Comparison of ENCODE assay signal across 24 cellular contexts in genomic region chr12:102534899-102535298, GRCh38. TPM values are rescaled to one million over a fixed set of nuclear protein-coding genes. Genes with fewer than 3 reads are reported as not detected.
A peak's percentile ranks its signal among the peaks of the same experiment; 100 is the strongest.
DNase-seq lines count a peak whose midpoint lies in the region; ATAC-seq and TF ChIP-seq lines count a peak whose summit lies in the region.
"Had no signal": no experiment of that assay in that cellular context is flagged by ENCODE, and none has a peak within 500 bp of the region (broad histone marks: within the 10 kb centered on the region; RNA-seq: fewer than 3 reads in every experiment).

No MANE protein-coding gene starts in this region.

- no peaks in the 10 kb centered on the region for H3F3A ChIP-seq in GM23338 (replicated peaks; ENCODE audit: low read depth)

- H3K9me2 ChIP-seq in GM23338 (ENCODE audit: insufficient read depth) (no peaks in the 10 kb centered on the region), hepatocyte (replicated peaks; ENCODE audit: insufficient read depth) (no peaks in the 10 kb centered on the region)

- H3K4me3 Mint-ChIP-seq in GM23338, result no peak overlapping the region
- H3K4me3 Mint-ChIP-seq: activated CD4-positive, alpha-beta memory T cell treated with anti-CD3 and anti-CD28 coated beads, Interleukin-2, amount 10 ng/mL, durations not matched to agents 7 days and 5 days; activated naive CD8-positive, alpha-beta T cell treated with anti-CD3 and anti-CD28 coated beads for 36 hours; central memory CD8-positive, alpha-beta T cell; neural crest cell; stimulated activated naive CD8-positive, alpha-beta T cell treated with anti-CD3 and anti-CD28 coated beads, Interleukin-15, Interleukin-2, amounts not matched to agents 100 ng/mL and 50 ng/mL, for 24 hours had no signal

- H3K4me2 ChIP-seq in GM23338 (no peak overlapping the region), hepatocyte (peak overlapping the region; percentile 46)

- peaks cover 6% of the 10 kb centered on the region for H3K27me3 Mint-ChIP-seq in GM23338 (ENCODE audit: insufficient read depth, low read depth, poor library complexity)

- no peaks in the 10 kb centered on the region; the same call in 2 of the 3 replicates for H3K9me3 Mint-ChIP-seq in GM23338
- H3K9me3 Mint-ChIP-seq: activated CD4-positive, alpha-beta memory T cell treated with anti-CD3 and anti-CD28 coated beads, Interleukin-2, amount 10 ng/mL, durations not matched to agents 7 days and 5 days; activated naive CD8-positive, alpha-beta T cell treated with anti-CD3 and anti-CD28 coated beads for 36 hours; central memory CD8-positive, alpha-beta T cell; neural crest cell; stimulated activated naive CD8-positive, alpha-beta T cell treated with anti-CD3 and anti-CD28 coated beads, Interleukin-15, Interleukin-2, amounts not matched to agents 100 ng/mL and 50 ng/mL, for 24 hours had no signal

- H3K36me3 Mint-ChIP-seq in GM23338 (ENCODE audit: low read depth), result no peaks in the 10 kb centered on the region
- H3K36me3 Mint-ChIP-seq: activated naive CD8-positive, alpha-beta T cell treated with anti-CD3 and anti-CD28 coated beads for 36 hours had no signal

- no peak for TF ChIP-seq EP300 in gastroesophageal sphincter (IDR thresholded peaks at IDR 0.05)

- H3K27me3 ChIP-seq in GM23338 (ENCODE audit: insufficient read depth) (no peaks in the 10 kb centered on the region), hepatocyte (no peaks in the 10 kb centered on the region), upper lobe of right lung (no peaks in the 10 kb centered on the region), gastroesophageal sphincter (peaks cover 3% of the 10 kb centered on the region)
- H3K27me3 ChIP-seq: BE2C, foreskin keratinocyte, sigmoid colon, tibial artery had no signal

- TF ChIP-seq CTCF in GM23338 (conservative IDR thresholded peaks at IDR 0.05; ENCODE audit: low read depth in 2 of 2) (no peak), hepatocyte (IDR thresholded peaks at IDR 0.05; ENCODE audit: poor library complexity) (no peak), upper lobe of right lung (IDR thresholded peaks at IDR 0.05) (no peak), gastroesophageal sphincter (IDR thresholded peaks at IDR 0.05) (no peak)

- TF ChIP-seq POLR2A in gastroesophageal sphincter (IDR thresholded peaks at IDR 0.05), result no peak

- H3K4me1 Mint-ChIP-seq in GM23338, result peaks cover 10% of the 10 kb centered on the region
- H3K4me1 Mint-ChIP-seq: activated CD4-positive, alpha-beta memory T cell treated with anti-CD3 and anti-CD28 coated beads, Interleukin-2, amount 10 ng/mL, durations not matched to agents 7 days and 5 days; activated naive CD8-positive, alpha-beta T cell treated with anti-CD3 and anti-CD28 coated beads for 36 hours; central memory CD8-positive, alpha-beta T cell had no signal

- no peaks in the 10 kb centered on the region for H4K20me1 ChIP-seq in GM23338 (replicated peaks; ENCODE audit: insufficient read depth)
- H4K20me1 ChIP-seq in hepatocyte (ENCODE audit: insufficient read depth, poor library complexity, severe bottlenecking), result no peaks in the 10 kb centered on the region

- H2AFZ ChIP-seq in GM23338 (peak overlapping the region; percentile 95), hepatocyte (no peak overlapping the region)

- DNase-seq in GM23338 (ENCODE audit: low spot score) (no peak), SK-N-DZ (ENCODE audit: low spot score) (peak; percentile 24), hepatocyte (ENCODE audit: low spot score) (no peak), upper lobe of right lung (no peak), cerebellum (ENCODE audit: low spot score) (no peak), head of caudate nucleus (no peak), T-helper 1 cell (no peak)
- DNase-seq: activated CD4-positive, alpha-beta memory T cell treated with anti-CD3 and anti-CD28 coated beads, Interleukin-2, amount 10 ng/mL, durations not matched to agents 7 days and 5 days; activated naive CD8-positive, alpha-beta T cell treated with anti-CD3 and anti-CD28 coated beads for 36 hours; BE2C; foreskin keratinocyte; GF-D8; hypothalamus; NCI-H1694 treated with DMSO at 0.1 percent for 48 hours; NCI-H69; sigmoid colon; tibial artery had no signal

- H3K27ac ChIP-seq in GM23338 (ENCODE audit: low read depth), result no peak overlapping the region
- H3K27ac ChIP-seq in hepatocyte, result peak overlapping the region; percentile 53
- H3K27ac ChIP-seq in upper lobe of right lung, result no peak overlapping the region
- no peak overlapping the region for H3K27ac ChIP-seq in gastroesophageal sphincter
- H3K27ac ChIP-seq: epithelial cell of prostate, foreskin keratinocyte, sigmoid colon, tibial artery had no signal

- no peaks in the 10 kb centered on the region for H3K36me3 ChIP-seq in GM23338 (ENCODE audit: insufficient read depth)
- no peaks in the 10 kb centered on the region for H3K36me3 ChIP-seq in hepatocyte (replicated peaks; ENCODE audit: insufficient read depth, low read depth)
- H3K36me3 ChIP-seq in upper lobe of right lung, result no peaks in the 10 kb centered on the region
- H3K36me3 ChIP-seq in gastroesophageal sphincter, result no peaks in the 10 kb centered on the region
- H3K36me3 ChIP-seq: BE2C, sigmoid colon, tibial artery had no signal

- no peak overlapping the region for H3K4me3 ChIP-seq in GM23338
- no peak overlapping the region for H3K4me3 ChIP-seq in hepatocyte
- H3K4me3 ChIP-seq in upper lobe of right lung, result no peak overlapping the region
- H3K4me3 ChIP-seq in gastroesophageal sphincter, result no peak overlapping the region
- H3K4me3 ChIP-seq: mucosa of descending colon, sigmoid colon, tibial artery had no signal

- no peaks in the 10 kb centered on the region for H3K9me3 ChIP-seq in hepatocyte (ENCODE audit: low read depth)
- H3K9me3 ChIP-seq in upper lobe of right lung, result no peaks in the 10 kb centered on the region
- no peaks in the 10 kb centered on the region for H3K9me3 ChIP-seq in gastroesophageal sphincter
- H3K9me3 ChIP-seq: BE2C, mucosa of descending colon, sigmoid colon, tibial artery had no signal

- ATAC-seq in GM23338 (peak; percentile 77), upper lobe of right lung (peak; percentile 14), gastroesophageal sphincter (no peak)
- ATAC-seq: activated CD4-positive, CD25-positive, alpha-beta regulatory T cell treated with anti-CD3 and anti-CD28 coated beads, Interleukin-2, amount 50 U/mL, for 24 hours; foreskin keratinocyte; mucosa of descending colon had no signal

- H3K4me1 ChIP-seq in GM23338 (ENCODE audit: insufficient read depth) (no peaks in the 10 kb centered on the region), hepatocyte (ENCODE audit: insufficient read depth) (peaks cover 20% of the 10 kb centered on the region), upper lobe of right lung (no peaks in the 10 kb centered on the region), gastroesophageal sphincter (no peaks in the 10 kb centered on the region)
- H3K4me1 ChIP-seq: BE2C, foreskin keratinocyte, sigmoid colon, tibial artery had no signal

- H3K79me2 ChIP-seq in GM23338 (replicated peaks; ENCODE audit: insufficient read depth) (no peaks in the 10 kb centered on the region), hepatocyte (no peaks in the 10 kb centered on the region)

- no peak overlapping the region for H3K27ac Mint-ChIP-seq in GM23338
- H3K27ac Mint-ChIP-seq: activated CD4-positive, alpha-beta memory T cell treated with anti-CD3 and anti-CD28 coated beads, Interleukin-2, amount 10 ng/mL, durations not matched to agents 7 days and 5 days; activated naive CD8-positive, alpha-beta T cell treated with anti-CD3 and anti-CD28 coated beads for 36 hours; stimulated activated naive CD8-positive, alpha-beta T cell treated with anti-CD3 and anti-CD28 coated beads, Interleukin-15, Interleukin-2, amounts not matched to agents 100 ng/mL and 50 ng/mL, for 24 hours had no signal

- intact Hi-C loops in upper lobe of right lung (cut with DNase I) (no loop called here), head of caudate nucleus (cut with DNase I) (no loop called here)

- 57% methylated on average over 13 of the region's 13 CpGs for WGBS in hepatocyte (ENCODE audit: low lambda C conversion rate, missing lambda C conversion rate)
- 70 to 90% methylated on average over 2 of the region's 13 CpGs for WGBS in gastroesophageal sphincter (ENCODE audit: low coverage in 1 of 2), 2 donors

TF ChIP-seq in GM23338, 12 proteins besides CTCF, POLR2A, EP300 and RAD21 (continues in another document):
- no peak for TF ChIP-seq ZNF331 (CRISPR knock-in tag; IDR thresholded peaks at IDR 0.05; ENCODE audit: low read depth)
- no peak for TF ChIP-seq EZH2phosphoT487 (IDR thresholded peaks at IDR 0.05; ENCODE audit: unreplicated experiment)
- no peak for TF ChIP-seq EZH2 (IDR thresholded peaks at IDR 0.05; ENCODE audit: low read depth, unreplicated experiment)
- no peak for TF ChIP-seq JUNB (IDR thresholded peaks at IDR 0.05; ENCODE audit: unreplicated experiment)
- no peak for TF ChIP-seq POLR2AphosphoS5 (IDR thresholded peaks at IDR 0.05; ENCODE audit: low read depth)
- no peak for TF ChIP-seq STAT1 (IDR thresholded peaks at IDR 0.05; ENCODE audit: unreplicated experiment)

RNA-seq across cellular contexts. Expression of gene IGF1, which starts 54.5 kb away (rescaled TPM):
- not detected in 2 replicates for total RNA-seq in GM23338 (2014; rRNA removed; shearing (Covaris generic))
- polyA plus RNA-seq in GM23338 (2016; fragmentation: Nextera tagmentation; extraction: Ambion mirVana) (0.29 TPM in 1 of 2 replicates, not detected in the other), hepatocyte (8.2 and 12.0 TPM in 2 replicates)
- polyA plus RNA-seq in SK-N-DZ (2014; cell fraction: cytosol; rRNA removed), result not detected in 2 replicates
- polyA plus RNA-seq in SK-N-DZ (2014; cell fraction: nucleus; rRNA removed), result not detected in 2 replicates
- total RNA-seq in hepatocyte (9.7 and 10.0 TPM in 2 replicates), upper lobe of right lung (6.0 TPM), cerebellum (7.1 TPM), gastroesophageal sphincter (10 to 100 TPM; 17.3 to 58.7 (median 43.1) TPM)
- total RNA-seq: foreskin keratinocyte, neural crest cell had no signal
- polyA plus RNA-seq: foreskin keratinocyte had no signal
